ENCODE assay signal across 24 cellular contexts in the genomic region with DNA sequence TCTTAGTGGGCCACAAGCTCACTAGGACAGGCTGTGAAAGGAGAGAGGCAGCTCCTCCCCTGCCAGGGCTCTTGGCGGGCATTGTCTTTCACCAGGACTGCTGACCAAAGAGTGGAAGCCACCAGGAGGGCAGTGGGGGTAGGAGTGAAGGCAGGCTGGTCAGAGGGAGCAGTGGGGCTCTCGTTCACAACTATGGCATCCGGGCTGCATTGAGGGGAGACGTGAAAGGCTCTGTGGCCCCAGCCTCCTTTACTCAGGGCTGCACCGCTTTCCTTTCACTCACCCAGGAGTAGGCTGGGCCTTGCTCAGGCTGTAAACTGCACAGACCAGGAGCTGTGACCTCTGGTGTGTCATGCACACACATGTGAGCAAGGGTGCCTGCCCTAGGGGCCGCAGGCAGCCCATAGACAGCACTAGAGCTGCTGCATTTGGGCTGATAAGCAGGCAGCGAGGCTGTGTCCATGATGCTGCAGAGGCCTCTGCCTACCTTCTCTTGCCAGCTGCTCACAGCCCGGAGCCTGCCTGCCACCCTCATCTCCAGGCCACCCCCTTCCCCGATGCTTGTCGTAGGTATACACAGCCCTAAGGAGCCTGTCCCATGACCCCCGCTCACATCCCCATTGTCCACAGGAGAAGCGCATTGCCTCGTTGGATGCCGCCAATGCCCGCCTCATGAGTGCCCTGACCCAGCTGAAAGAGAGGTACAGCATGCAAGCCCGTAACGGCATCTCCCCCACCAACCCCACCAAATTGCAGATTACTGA.
DNase-seq lines count a peak whose midpoint lies in the region; ATAC-seq, FAIRE-seq and TF ChIP-seq lines count a peak whose summit lies in the region.
"Had no signal": no experiment of that assay in that cellular context is flagged by ENCODE, and none has a peak within 500 bp of the region (broad histone marks: within the 10 kb centered on the region; RNA-seq: fewer than 3 reads in every experiment).

No MANE protein-coding gene starts in this region.

- H4K20me1 ChIP-seq in HepG2 (ENCODE audit: insufficient read depth, low read length), result no peaks in the 10 kb centered on the region

- H3K36me3 ChIP-seq in WERI-Rb-1 (peaks cover 82% of the 10 kb centered on the region), testis (ENCODE audit: low read depth, missing control alignments) (no peaks in the 10 kb centered on the region), HepG2 (replicated peaks in 1 of 2; ENCODE audit: control insufficient read depth in 1 of 2, insufficient read depth in 2 of 2, low read length in 2 of 2) (peaks cover 33 to 55% of the 10 kb centered on the region in 2 experiments; a peak in 4 of 5 replicates)

- BruUV-seq in HepG2 (replicated peaks; lab: Mats Ljungman, UMichigan), result no TSS peak

- TF ChIP-seq CTCF in WERI-Rb-1 (IDR thresholded peaks at IDR 0.05; ENCODE audit: low read depth, low read length), result no peak
- TF ChIP-seq CTCF in testis (IDR thresholded peaks at IDR 0.05), result no peak
- no peak for TF ChIP-seq CTCF in HepG2 (CRISPR knock-in tag; IDR thresholded peaks at IDR 0.05)

- H3K4me2 ChIP-seq in HepG2 (ENCODE audit: low read depth, low read length), result no peak overlapping the region

- H3K4me1 ChIP-seq in testis, result peaks cover 16% of the 10 kb centered on the region
- H3K4me1 ChIP-seq in HepG2 (ENCODE audit: insufficient read depth, low read length), result no peaks in the 10 kb centered on the region
- H3K4me1 ChIP-seq: colonic mucosa had no signal

- H3K9me3 ChIP-seq in WERI-Rb-1 (ENCODE audit: severe bottlenecking) (no peaks in the 10 kb centered on the region), testis (no peaks in the 10 kb centered on the region), HepG2 (ENCODE audit: low read length) (no peaks in the 10 kb centered on the region)
- H3K9me3 ChIP-seq: colonic mucosa, psoas muscle, sigmoid colon, upper lobe of left lung had no signal

- CTCF ChIA-PET in HepG2 (lab: Yijun Ruan, JAX; ENCODE audit: low intra/inter-chr PET ratio, low total read pairs), result no interaction called here

- TF ChIP-seq RAD21 in HepG2 (CRISPR knock-in tag; IDR thresholded peaks at IDR 0.05), result no peak

- DNase-seq in activated CD4-positive, CD25-positive, alpha-beta regulatory T cell treated with anti-CD3 and anti-CD28 coated beads, Interleukin-2, amount 50 U/mL, for 72 hours, result peak; percentile 24
- DNase-seq in activated CD4-positive, CD25-positive, alpha-beta regulatory T cell (lab: John Stamatoyannopoulos, UW), result no peak
- peak; percentile 7 for DNase-seq in WERI-Rb-1
- DNase-seq in left lobe of liver (ENCODE audit: low spot score), result no peak
- DNase-seq in testis, result peak; percentile 13
- no peak for DNase-seq in HepG2 (ENCODE audit: low spot score)
- DNase-seq in cerebellar nuclear complex (lab: John Stamatoyannopoulos, UW), result no peak
- DNase-seq: 8988T; anterior cingulate cortex; CD4-positive, alpha-beta memory T cell; colonic mucosa; effector memory CD8-positive, alpha-beta T cell; GM23248; NCI-H510A treated with DMSO at 0.1 percent for 48 hours; psoas muscle; sigmoid colon; stimulated activated CD4-positive, alpha-beta T cell treated with anti-CD3 and anti-CD28 coated beads, Interleukin-12 subunit alpha, Interleukin-12 subunit beta, amount 100 ng/mL, for 4 hours; stimulated activated CD4-positive, alpha-beta T cell treated with anti-CD3 and anti-CD28 coated beads, Interleukin-2, amount 100 ng/mL, for 48 hours had no signal

- 87 to 94% methylated on average over 13 to 17 of the region's 17 CpGs for WGBS in testis, 2 donors
- WGBS in HepG2 (ENCODE audit: low lambda C conversion rate), result 98% methylated on average over 5 of the region's 17 CpGs

- TF ChIP-seq POLR2A in testis (IDR thresholded peaks at IDR 0.05) (no peak), HepG2 (IDR thresholded peaks at IDR 0.05; ENCODE audit: insufficient read depth in 1 of 2, low read depth in 2 of 2, low read length in 2 of 2) (no peak)

- ATAC-seq in left lobe of liver (peak; percentile 21), HepG2 (no peak), HG03139 (IDR thresholded peaks at IDR 0.05; ENCODE audit: unreplicated experiment) (no peak)
- ATAC-seq: activated CD4-positive, CD25-positive, alpha-beta regulatory T cell treated with anti-CD3 and anti-CD28 coated beads, Interleukin-2, amount 50 U/mL, for 24 hours; effector memory CD8-positive, alpha-beta T cell had no signal

- H2AFZ ChIP-seq in HepG2 (ENCODE audit: low read length), result no peak overlapping the region
- H2AFZ ChIP-seq: GM23248 had no signal

- in situ Hi-C loops in HepG2 (cut with HindIII; ENCODE audit: extremely low pct_ligation_motif_present, low pct_unique_long_range_greater_than_20kb), result no loop called here

- FAIRE-seq in HepG2 (lab: Jason Lieb, UNC), result no peak
- FAIRE-seq: D721Med, keratinocyte had no signal

- H3K27ac ChIP-seq in WERI-Rb-1, result peak overlapping the region; percentile 44
- H3K27ac ChIP-seq in testis, result peak overlapping the region in 1 of 2 donors; percentile 63
- no peak overlapping the region for H3K27ac ChIP-seq in HepG2 (ENCODE audit: extremely low read length, insufficient read depth, low read length)
- H3K27ac ChIP-seq: colonic mucosa, GM23248, psoas muscle, RWPE1, upper lobe of left lung had no signal

- H3K4me3 ChIP-seq in WERI-Rb-1 (ENCODE audit: low read depth, low read length) (no peak overlapping the region), testis (no peak overlapping the region), HepG2 (replicated peaks in 1 of 3; ENCODE audit: insufficient read depth in 1 of 3, low read depth in 2 of 3, low read length in 3 of 3) (no peak overlapping the region)
- H3K4me3 ChIP-seq: colonic mucosa, GM23248, psoas muscle, sigmoid colon, upper lobe of left lung had no signal

- H3K9ac ChIP-seq in HepG2 (ENCODE audit: insufficient read depth, low read depth, low read length), result no peak overlapping the region
- H3K9ac ChIP-seq: GM23248 had no signal

- H3K27me3 ChIP-seq in WERI-Rb-1 (ENCODE audit: insufficient read depth, low read depth, severe bottlenecking) (no peaks in the 10 kb centered on the region), testis (no peaks in the 10 kb centered on the region), HepG2 (ENCODE audit: control insufficient read depth in 1 of 2, insufficient read depth in 2 of 2, low read length in 2 of 2) (no peaks in the 10 kb centered on the region)
- H3K27me3 ChIP-seq: colonic mucosa, sigmoid colon, upper lobe of left lung had no signal

- intact Hi-C loops in testis (cut with DNase I; ENCODE audit: low total_unique reads), result no loop called here
- intact Hi-C loops in HepG2 (cut with micrococcal nuclease; ENCODE audit: unreplicated experiment), result no loop called here

- TF ChIP-seq EP300 in HepG2 (IDR thresholded peaks at IDR 0.05; ENCODE audit: low read depth in 2 of 2, low read length in 2 of 2), result no peak
- TF ChIP-seq EP300 in HepG2 (CRISPR knock-in tag; IDR thresholded peaks at IDR 0.05; ENCODE audit: borderline replicate concordance), result no peak

- no peaks in the 10 kb centered on the region for H3K79me2 ChIP-seq in HepG2 (ENCODE audit: insufficient read depth, low read length)

- POLR2A ChIA-PET in HepG2 (lab: Yijun Ruan, JAX), result no interaction called here

TF ChIP-seq in HepG2, 621 proteins besides CTCF, POLR2A, EP300 and RAD21 (continues in another document):
- TF ChIP-seq PHF5A (CRISPR knock-in tag; IDR thresholded peaks at IDR 0.05; ENCODE audit: low read depth, unreplicated experiment), result no peak
- TF ChIP-seq HNF4A (CRISPR knock-in tag; IDR thresholded peaks at IDR 0.05), result no peak
- no peak for TF ChIP-seq PAWR (CRISPR knock-in tag; IDR thresholded peaks at IDR 0.05; ENCODE audit: borderline replicate concordance)
- TF ChIP-seq MTA1 (CRISPR knock-in tag; IDR thresholded peaks at IDR 0.05; ENCODE audit: borderline replicate concordance), result no peak
- TF ChIP-seq, protein P1, sequence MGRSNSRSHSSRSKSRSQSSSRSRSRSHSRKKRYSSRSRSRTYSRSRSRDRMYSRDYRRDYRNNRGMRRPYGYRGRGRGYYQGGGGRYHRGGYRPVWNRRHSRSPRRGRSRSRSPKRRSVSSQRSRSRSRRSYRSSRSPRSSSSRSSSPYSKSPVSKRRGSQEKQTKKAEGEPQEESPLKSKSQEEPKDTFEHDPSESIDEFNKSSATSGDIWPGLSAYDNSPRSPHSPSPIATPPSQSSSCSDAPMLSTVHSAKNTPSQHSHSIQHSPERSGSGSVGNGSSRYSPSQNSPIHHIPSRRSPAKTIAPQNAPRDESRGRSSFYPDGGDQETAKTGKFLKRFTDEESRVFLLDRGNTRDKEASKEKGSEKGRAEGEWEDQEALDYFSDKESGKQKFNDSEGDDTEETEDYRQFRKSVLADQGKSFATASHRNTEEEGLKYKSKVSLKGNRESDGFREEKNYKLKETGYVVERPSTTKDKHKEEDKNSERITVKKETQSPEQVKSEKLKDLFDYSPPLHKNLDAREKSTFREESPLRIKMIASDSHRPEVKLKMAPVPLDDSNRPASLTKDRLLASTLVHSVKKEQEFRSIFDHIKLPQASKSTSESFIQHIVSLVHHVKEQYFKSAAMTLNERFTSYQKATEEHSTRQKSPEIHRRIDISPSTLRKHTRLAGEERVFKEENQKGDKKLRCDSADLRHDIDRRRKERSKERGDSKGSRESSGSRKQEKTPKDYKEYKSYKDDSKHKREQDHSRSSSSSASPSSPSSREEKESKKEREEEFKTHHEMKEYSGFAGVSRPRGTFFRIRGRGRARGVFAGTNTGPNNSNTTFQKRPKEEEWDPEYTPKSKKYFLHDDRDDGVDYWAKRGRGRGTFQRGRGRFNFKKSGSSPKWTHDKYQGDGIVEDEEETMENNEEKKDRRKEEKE (IDR thresholded peaks at IDR 0.05), result no peak
- TF ChIP-seq HOXA5 (CRISPR knock-in tag; IDR thresholded peaks at IDR 0.05), result no peak
- no peak for TF ChIP-seq CERS6 (CRISPR knock-in tag; IDR thresholded peaks at IDR 0.05)
- no peak for TF ChIP-seq MAFG (CRISPR knock-in tag; IDR thresholded peaks at IDR 0.05)
- no peak for TF ChIP-seq PAX8 (CRISPR knock-in tag; IDR thresholded peaks at IDR 0.05; ENCODE audit: borderline replicate concordance)
- TF ChIP-seq SCMH1 (CRISPR knock-in tag; IDR thresholded peaks at IDR 0.05; ENCODE audit: borderline replicate concordance), result no peak
- no peak for TF ChIP-seq ZNF629 (CRISPR knock-in tag; conservative IDR thresholded peaks at IDR 0.05)
- TF ChIP-seq ZNF484 (CRISPR knock-in tag; IDR thresholded peaks at IDR 0.05; ENCODE audit: borderline replicate concordance, low read depth), result no peak

Comparison
In these comparisons a context has a peak if more than half of its experiments do, and no peak if none do; other contexts are left out.
1. DNase-seq: peak in activated CD4-positive, CD25-positive, alpha-beta regulatory T cell treated with anti-CD3 and anti-CD28 coated beads, Interleukin-2, amount 50 U/mL, for 72 hours (single experiment), WERI-Rb-1 (single experiment) and testis (single experiment); none in activated CD4-positive, CD25-positive, alpha-beta regulatory T cell (0 of 4), left lobe of liver (single experiment), HepG2 (single experiment) and cerebellar nuclear complex (0 of 2).